Comparison of ENCODE assay signal across 17 cellular contexts in the genomic region with DNA sequence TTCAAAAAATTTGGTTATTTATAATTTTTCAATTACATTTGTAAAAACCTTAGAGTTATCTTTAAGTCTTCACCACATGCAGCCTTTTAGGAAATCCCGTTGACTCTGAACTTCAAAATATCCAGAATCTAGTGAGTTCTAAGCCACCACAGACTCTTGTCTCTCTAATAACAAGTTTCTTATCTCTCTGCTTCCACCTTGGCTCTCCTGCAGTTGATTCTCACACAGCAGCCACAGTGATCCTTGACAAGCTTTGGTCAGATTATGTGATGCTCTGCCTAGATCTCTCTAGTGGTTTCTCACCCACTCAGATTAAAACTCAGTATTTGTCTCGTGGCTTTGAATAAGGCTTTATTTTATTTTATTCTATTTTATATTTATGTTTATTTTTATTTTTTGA.
"Had no signal": no experiment of that assay in that cellular context is flagged by ENCODE, and none has a peak within 500 bp of the region (broad histone marks: within the 10 kb centered on the region; RNA-seq: fewer than 3 reads in every experiment).

No MANE protein-coding gene starts in this region.

- H3K9me3 ChIP-seq: esophagus muscularis mucosa, gastrocnemius medialis, left lung, sigmoid colon, testis, tibial nerve had no signal

- H3K27ac Mint-ChIP-seq: naive thymus-derived CD4-positive, alpha-beta T cell; nephron progenitor cell; stimulated activated naive B cell treated with anti-CD40 and anti-IgM and Interleukin-4, amounts not matched to agents 10 μg/mL and 1 μg/mL and 100 μg/mL, for 72 hours; stimulated activated naive CD8-positive, alpha-beta T cell treated with anti-CD3 and anti-CD28 coated beads, Interleukin-15, amount 100 ng/mL, for 72 hours had no signal

- H3K27me3 Mint-ChIP-seq: naive thymus-derived CD4-positive, alpha-beta T cell; stimulated activated naive B cell treated with anti-CD40 and anti-IgM and Interleukin-4, amounts not matched to agents 10 μg/mL and 1 μg/mL and 100 μg/mL, for 72 hours; stimulated activated naive CD8-positive, alpha-beta T cell treated with anti-CD3 and anti-CD28 coated beads, Interleukin-15, amount 100 ng/mL, for 72 hours had no signal

- H3K27me3 ChIP-seq: dorsolateral prefrontal cortex, esophagus muscularis mucosa, gastrocnemius medialis, left lung, sigmoid colon, testis, tibial nerve had no signal

- H3K36me3 ChIP-seq: gastrocnemius medialis, sigmoid colon, tibial nerve had no signal

- DNase-seq: cortex of kidney; dorsolateral prefrontal cortex; effector CD8-positive, alpha-beta T cell; gastrocnemius medialis; islet precursor cell; left lung; naive thymus-derived CD4-positive, alpha-beta T cell; nephron progenitor cell; sigmoid colon; stimulated activated CD4-positive, alpha-beta T cell treated with anti-CD3 and anti-CD28 coated beads, Interleukin-2, amount 100 ng/mL, for 24 hours; stimulated activated CD4-positive, alpha-beta T cell treated with anti-CD3 and anti-CD28 coated beads, Interleukin-4, amount 100 ng/mL, for 4 hours; stimulated activated naive B cell treated with anti-CD40 and anti-IgM and Interleukin-4, amounts not matched to agents 10 μg/mL and 1 μg/mL and 100 μg/mL, for 72 hours; stimulated activated naive CD8-positive, alpha-beta T cell treated with anti-CD3 and anti-CD28 coated beads, Interleukin-15, amount 100 ng/mL, for 72 hours; testis had no signal

- H3K4me3 Mint-ChIP-seq: naive thymus-derived CD4-positive, alpha-beta T cell; nephron progenitor cell; stimulated activated naive B cell treated with anti-CD40 and anti-IgM and Interleukin-4, amounts not matched to agents 10 μg/mL and 1 μg/mL and 100 μg/mL, for 72 hours; stimulated activated naive CD8-positive, alpha-beta T cell treated with anti-CD3 and anti-CD28 coated beads, Interleukin-15, amount 100 ng/mL, for 72 hours had no signal

- H3K9me3 Mint-ChIP-seq: naive thymus-derived CD4-positive, alpha-beta T cell; stimulated activated naive CD8-positive, alpha-beta T cell treated with anti-CD3 and anti-CD28 coated beads, Interleukin-15, amount 100 ng/mL, for 72 hours had no signal

- H3K4me3 ChIP-seq: dorsolateral prefrontal cortex, esophagus muscularis mucosa, gastrocnemius medialis, left lung, sigmoid colon, skin epidermis, testis, tibial nerve had no signal

- ATAC-seq: gastrocnemius medialis; left lung; naive thymus-derived CD4-positive, alpha-beta T cell; stimulated activated naive B cell treated with anti-CD40 and anti-IgM and Interleukin-4, amounts not matched to agents 10 μg/mL and 1 μg/mL and 100 μg/mL, for 72 hours; stimulated activated naive CD8-positive, alpha-beta T cell treated with anti-CD3 and anti-CD28 coated beads, Interleukin-15, amount 100 ng/mL, for 72 hours had no signal

- H3K27ac ChIP-seq: dorsolateral prefrontal cortex, esophagus muscularis mucosa, sigmoid colon, skin epidermis, testis, tibial nerve had no signal
